ENCODE assay signal across 17 cellular contexts in genomic region chr4:3329887-3330286, GRCh38. TPM values are rescaled to one million over a fixed set of nuclear protein-coding genes. Genes with fewer than 3 reads are reported as not detected.
DNase-seq lines count a peak whose midpoint lies in the region; ATAC-seq and TF ChIP-seq lines count a peak whose summit lies in the region.
"Had no signal": no experiment of that assay in that cellular context is flagged by ENCODE, and none has a peak within 500 bp of the region (broad histone marks: within the 10 kb centered on the region; RNA-seq: fewer than 3 reads in every experiment).

No MANE protein-coding gene starts in this region.

- H3K4me1 Mint-ChIP-seq in natural killer cell = peaks cover 0 to 4% of the 10 kb centered on the region in 2 donors

- no peaks in the 10 kb centered on the region for H3K36me3 Mint-ChIP-seq in natural killer cell
- H3K36me3 Mint-ChIP-seq: CD8-positive, alpha-beta T cell had no signal

- peaks cover 3% of the 10 kb centered on the region; the same call in 1 of the 2 replicates for H3K36me3 ChIP-seq in SJCRH30
- no peaks in the 10 kb centered on the region for H3K36me3 ChIP-seq in hepatocyte (replicated peaks; ENCODE audit: insufficient read depth, low read depth)
- H3K36me3 ChIP-seq: HAP-1 had no signal

- no peak overlapping the region for H2AFZ ChIP-seq in hepatocyte

- H3K27ac ChIP-seq in SJCRH30 (peak overlapping the region; percentile 71), hepatocyte (peak overlapping the region; percentile 46)
- H3K27ac ChIP-seq: C4-2B had no signal

- no peaks in the 10 kb centered on the region for H3K9me3 Mint-ChIP-seq in natural killer cell
- H3K9me3 Mint-ChIP-seq: CD8-positive, alpha-beta T cell had no signal

- H3K4me2 ChIP-seq in hepatocyte = no peak overlapping the region

- H3K4me3 Mint-ChIP-seq in natural killer cell = no peak overlapping the region
- H3K4me3 Mint-ChIP-seq: CD8-positive, alpha-beta T cell had no signal

- H3K27ac Mint-ChIP-seq in natural killer cell = no peak overlapping the region
- H3K27ac Mint-ChIP-seq: CD8-positive, alpha-beta T cell had no signal

- no peak for ATAC-seq in left colon
- ATAC-seq in left lobe of liver = no peak
- ATAC-seq in natural killer cell = no peak
- ATAC-seq: CD8-positive, alpha-beta T cell had no signal

- H3K9me3 ChIP-seq in SJCRH30 (replicated peaks) (peaks cover under 1% of the 10 kb centered on the region; the same call in 1 of the 2 replicates), hepatocyte (ENCODE audit: low read depth) (no peaks in the 10 kb centered on the region)
- H3K9me3 ChIP-seq: HAP-1 had no signal

- TF ChIP-seq CTCF in hepatocyte (IDR thresholded peaks at IDR 0.05; ENCODE audit: poor library complexity) (no peak), natural killer cell (IDR thresholded peaks at IDR 0.05) (no peak)

- peak; percentile 19 for DNase-seq in activated effector memory CD4-positive, alpha-beta T cell treated with anti-CD3 and anti-CD28 coated beads, Interleukin-2, amount 50 U/mL, for 16 hours
- no peak for DNase-seq in activated effector memory CD4-positive, alpha-beta T cell treated with Interleukin-2 at 50 U/mL for 16 hours
- DNase-seq in SJCRH30 (peak; percentile 76 to 91), hepatocyte (ENCODE audit: low spot score) (no peak), ureter (ENCODE audit: low spot score) (peak; percentile 6), left colon (no peak), left lobe of liver (ENCODE audit: low spot score) (no peak), natural killer cell (no peak)
- DNase-seq: ACHN, COR-L47, DMS153, DMS79 treated with DMSO at 0.1 percent for 48 hours, EL, GOT3 had no signal

- intact Hi-C loops in left colon (cut with DNase I, micrococcal nuclease) (no loop called here), natural killer cell (cut with micrococcal nuclease) (no loop called here)

- H3K9me2 ChIP-seq in hepatocyte (replicated peaks; ENCODE audit: insufficient read depth) = no peaks in the 10 kb centered on the region

- H3K79me2 ChIP-seq in hepatocyte = peaks cover 70% of the 10 kb centered on the region

- H4K20me1 ChIP-seq in hepatocyte (ENCODE audit: insufficient read depth, poor library complexity, severe bottlenecking) = peaks cover 3% of the 10 kb centered on the region

- H3K4me3 ChIP-seq in SJCRH30 (no peak overlapping the region), hepatocyte (no peak overlapping the region)
- H3K4me3 ChIP-seq: HAP-1 had no signal

- H3K27me3 Mint-ChIP-seq in natural killer cell (ENCODE audit: low read depth in 2 of 2) = no peaks in the 10 kb centered on the region

- peaks cover 10% of the 10 kb centered on the region for H3K4me1 ChIP-seq in SJCRH30
- peaks cover 4% of the 10 kb centered on the region for H3K4me1 ChIP-seq in hepatocyte (ENCODE audit: insufficient read depth)
- H3K4me1 ChIP-seq: HAP-1 had no signal

- WGBS in hepatocyte (ENCODE audit: low lambda C conversion rate, missing lambda C conversion rate) = 81% methylated on average over 3 of the region's 3 CpGs

- H3K27me3 ChIP-seq in SJCRH30 = no peaks in the 10 kb centered on the region
- no peaks in the 10 kb centered on the region for H3K27me3 ChIP-seq in hepatocyte

RNA-seq across cellular contexts. Expression of gene RGS12, which starts 37.1 kb away (rescaled TPM):
- 26.3 and 34.0 TPM in 2 replicates for total RNA-seq in SJCRH30 (2014; rRNA removed; shearing (Covaris generic))
- total RNA-seq in hepatocyte = 22.5 and 33.6 TPM in 2 replicates
- 19.6 and 31.9 TPM in 2 replicates for polyA plus RNA-seq in hepatocyte
- total RNA-seq in ureter = 50.8 TPM
- 10 to 100 TPM; 21.5 to 23.5 TPM for total RNA-seq in left colon
- 29.3 TPM for total RNA-seq in left lobe of liver
- total RNA-seq in natural killer cell = 10 to 100 TPM; 10.5 to 12.3 (median 10.6) TPM

Comparison
In these comparisons a context has a peak if more than half of its experiments do, and no peak if none do; other contexts are left out.
1. DNase-seq: peak in activated effector memory CD4-positive, alpha-beta T cell treated with anti-CD3 and anti-CD28 coated beads, Interleukin-2, amount 50 U/mL, for 16 hours (single experiment), SJCRH30 (2 of 2) and ureter (single experiment); none in activated effector memory CD4-positive, alpha-beta T cell treated with Interleukin-2 at 50 U/mL for 16 hours (single experiment), hepatocyte (single experiment), left colon (0 of 2), left lobe of liver (single experiment) and natural killer cell (single experiment).